Comparison of ENCODE assay signal across 3 cellular contexts in the genomic region with DNA sequence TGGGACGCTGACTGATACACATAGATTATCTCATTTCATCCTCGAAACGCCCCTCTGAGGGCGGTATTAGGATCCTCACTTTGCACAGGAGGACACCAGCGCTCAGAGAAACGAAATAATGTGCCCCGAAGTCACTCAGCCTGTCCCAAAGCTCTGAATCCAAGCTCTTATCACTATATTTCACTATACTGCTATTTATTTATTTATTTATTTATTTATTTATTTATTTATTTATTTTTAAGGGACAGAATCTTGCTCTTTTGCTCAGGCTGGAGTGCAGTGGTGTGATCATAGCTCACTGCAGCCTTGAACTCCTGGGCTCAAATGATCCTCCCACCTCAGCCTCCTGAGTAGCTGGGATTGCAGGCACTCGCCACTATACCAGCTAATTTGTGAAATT.
A peak's percentile ranks its signal among the peaks of the same experiment; 100 is the strongest.
TF ChIP-seq lines count a peak whose summit lies in the region.

No MANE protein-coding gene starts in this region.

TF ChIP-seq in A549, 52 proteins besides CTCF, POLR2A, EP300 and RAD21:
- TF ChIP-seq ZC3H11A (IDR thresholded peaks at IDR 0.05), result peak; percentile 89
TF ChIP-seq in A549: peak in this region for 1; not testable (repeated sequence) for 51.

TF ChIP-seq in HEK293, 187 proteins besides CTCF, POLR2A, EP300 and RAD21 (continues in another document):
- TF ChIP-seq ZNF426 (tag by site-specific recombination; IDR thresholded peaks at IDR 0.05) (peak; percentile 84), ZFP3 (tag by site-specific recombination; IDR thresholded peaks at IDR 0.05; ENCODE audit: low read depth) (0 out of 2 replicates have a peak, but pooled peaks have one; percentile 29), REST (tag by site-specific recombination; IDR thresholded peaks at IDR 0.05) (peak; percentile 73), ZNF404 (tag by site-specific recombination; IDR thresholded peaks at IDR 0.05) (peak; percentile 63; the same call in 1 of the 2 replicates), GLI2 (tag by site-specific recombination; IDR thresholded peaks at IDR 0.05; ENCODE audit: borderline replicate concordance, low read depth) (peak; percentile 35; the same call in 1 of the 2 replicates), ZNF629 (tag by site-specific recombination; IDR thresholded peaks at IDR 0.05) (peak; percentile 41; the same call in 1 of the 2 replicates), ZNF223 (tag by site-specific recombination; IDR thresholded peaks at IDR 0.05) (0 out of 2 replicates have a peak, but pooled peaks have one; percentile 50), ZFP37 (tag by site-specific recombination; IDR thresholded peaks at IDR 0.05) (0 out of 2 replicates have a peak, but pooled peaks have one; percentile 27), ZBTB8A (tag by site-specific recombination; IDR thresholded peaks at IDR 0.05) (peak; percentile 75), ZNF140 (tag by site-specific recombination; IDR thresholded peaks at IDR 0.05) (peak; percentile 63; the same call in 1 of the 2 replicates), ZNF560 (tag by site-specific recombination; IDR thresholded peaks at IDR 0.05; ENCODE audit: borderline replicate concordance) (peak; percentile 56; the same call in 1 of the 2 replicates), ZNF664 (tag by site-specific recombination; IDR thresholded peaks at IDR 0.05) (peak; percentile 68), ZNF202 (tag by site-specific recombination; IDR thresholded peaks at IDR 0.05; ENCODE audit: borderline replicate concordance) (0 out of 2 replicates have a peak, but pooled peaks have one; percentile 34), ZNF623 (tag by site-specific recombination; IDR thresholded peaks at IDR 0.05) (peak; percentile 78), ZNF654 (tag by site-specific recombination; IDR thresholded peaks at IDR 0.05; ENCODE audit: low read depth) (peak; percentile 43), ZNF266 (tag by site-specific recombination; IDR thresholded peaks at IDR 0.05; ENCODE audit: low read depth) (peak; percentile 54; the same call in 1 of the 2 replicates), PRDM4 (tag by site-specific recombination; IDR thresholded peaks at IDR 0.05) (peak; percentile 14; the same call in 1 of the 2 replicates)
- TF ChIP-seq, protein P1, sequence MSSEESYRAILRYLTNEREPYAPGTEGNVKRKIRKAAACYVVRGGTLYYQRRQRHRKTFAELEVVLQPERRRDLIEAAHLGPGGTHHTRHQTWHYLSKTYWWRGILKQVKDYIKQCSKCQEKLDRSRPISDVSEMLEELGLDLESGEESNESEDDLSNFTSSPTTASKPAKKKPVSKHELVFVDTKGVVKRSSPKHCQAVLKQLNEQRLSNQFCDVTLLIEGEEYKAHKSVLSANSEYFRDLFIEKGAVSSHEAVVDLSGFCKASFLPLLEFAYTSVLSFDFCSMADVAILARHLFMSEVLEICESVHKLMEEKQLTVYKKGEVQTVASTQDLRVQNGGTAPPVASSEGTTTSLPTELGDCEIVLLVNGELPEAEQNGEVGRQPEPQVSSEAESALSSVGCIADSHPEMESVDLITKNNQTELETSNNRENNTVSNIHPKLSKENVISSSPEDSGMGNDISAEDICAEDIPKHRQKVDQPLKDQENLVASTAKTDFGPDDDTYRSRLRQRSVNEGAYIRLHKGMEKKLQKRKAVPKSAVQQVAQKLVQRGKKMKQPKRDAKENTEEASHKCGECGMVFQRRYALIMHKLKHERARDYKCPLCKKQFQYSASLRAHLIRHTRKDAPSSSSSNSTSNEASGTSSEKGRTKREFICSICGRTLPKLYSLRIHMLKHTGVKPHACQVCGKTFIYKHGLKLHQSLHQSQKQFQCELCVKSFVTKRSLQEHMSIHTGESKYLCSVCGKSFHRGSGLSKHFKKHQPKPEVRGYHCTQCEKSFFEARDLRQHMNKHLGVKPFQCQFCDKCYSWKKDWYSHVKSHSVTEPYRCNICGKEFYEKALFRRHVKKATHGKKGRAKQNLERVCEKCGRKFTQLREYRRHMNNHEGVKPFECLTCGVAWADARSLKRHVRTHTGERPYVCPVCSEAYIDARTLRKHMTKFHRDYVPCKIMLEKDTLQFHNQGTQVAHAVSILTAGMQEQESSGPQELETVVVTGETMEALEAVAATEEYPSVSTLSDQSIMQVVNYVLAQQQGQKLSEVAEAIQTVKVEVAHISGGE (tag by site-specific recombination; conservative IDR thresholded peaks at IDR 0.05; ENCODE audit: low read depth), result peak; percentile 66; the same call in 1 of the 2 replicates

TF ChIP-seq in HepG2, 621 proteins besides CTCF, POLR2A, EP300 and RAD21:
- TF ChIP-seq, protein P2, sequence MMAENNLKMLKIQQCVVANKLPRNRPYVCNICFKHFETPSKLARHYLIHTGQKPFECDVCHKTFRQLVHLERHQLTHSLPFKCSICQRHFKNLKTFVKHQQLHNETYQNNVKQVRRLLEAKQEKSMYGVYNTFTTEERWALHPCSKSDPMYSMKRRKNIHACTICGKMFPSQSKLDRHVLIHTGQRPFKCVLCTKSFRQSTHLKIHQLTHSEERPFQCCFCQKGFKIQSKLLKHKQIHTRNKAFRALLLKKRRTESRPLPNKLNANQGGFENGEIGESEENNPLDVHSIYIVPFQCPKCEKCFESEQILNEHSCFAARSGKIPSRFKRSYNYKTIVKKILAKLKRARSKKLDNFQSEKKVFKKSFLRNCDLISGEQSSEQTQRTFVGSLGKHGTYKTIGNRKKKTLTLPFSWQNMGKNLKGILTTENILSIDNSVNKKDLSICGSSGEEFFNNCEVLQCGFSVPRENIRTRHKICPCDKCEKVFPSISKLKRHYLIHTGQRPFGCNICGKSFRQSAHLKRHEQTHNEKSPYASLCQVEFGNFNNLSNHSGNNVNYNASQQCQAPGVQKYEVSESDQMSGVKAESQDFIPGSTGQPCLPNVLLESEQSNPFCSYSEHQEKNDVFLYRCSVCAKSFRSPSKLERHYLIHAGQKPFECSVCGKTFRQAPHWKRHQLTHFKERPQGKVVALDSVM (CRISPR knock-in tag; IDR thresholded peaks at IDR 0.05), result peak; percentile 55; the same call in 1 of the 2 replicates
TF ChIP-seq in HepG2: peak in this region for 1; not testable (repeated sequence) for 620.
